ENCODE assay signal across 3 cellular contexts in the genomic region with DNA sequence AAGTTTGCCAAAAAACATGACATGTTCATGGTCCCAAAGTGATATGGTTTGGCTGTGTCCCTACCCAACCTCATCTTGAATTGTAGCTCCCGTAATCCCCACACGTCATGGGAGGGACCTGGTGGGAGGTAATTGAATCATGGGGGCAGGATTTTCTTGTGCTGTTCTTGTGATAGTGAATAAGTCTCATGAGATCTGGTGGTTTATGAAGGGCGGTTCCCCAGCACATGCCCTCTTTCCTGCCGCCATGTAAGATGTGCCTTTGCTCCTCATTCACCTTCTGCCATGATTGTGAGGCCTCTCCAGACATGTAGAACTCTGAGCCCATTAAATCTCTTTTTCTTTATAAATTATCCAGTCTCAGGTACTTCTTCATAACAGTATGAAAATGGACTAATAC.
"Had no signal": no experiment of that assay in that cellular context is flagged by ENCODE, and none has a peak within 500 bp of the region (broad histone marks: within the 10 kb centered on the region; RNA-seq: fewer than 3 reads in every experiment).

No MANE protein-coding gene starts in this region.

- H3K4me3 ChIP-seq: GM12878 had no signal

- ATAC-seq: GM12878 had no signal

- DNase-seq: GDM1, GF-D8 had no signal
